Comparison of ENCODE assay signal across 23 cellular contexts in the genomic region with DNA sequence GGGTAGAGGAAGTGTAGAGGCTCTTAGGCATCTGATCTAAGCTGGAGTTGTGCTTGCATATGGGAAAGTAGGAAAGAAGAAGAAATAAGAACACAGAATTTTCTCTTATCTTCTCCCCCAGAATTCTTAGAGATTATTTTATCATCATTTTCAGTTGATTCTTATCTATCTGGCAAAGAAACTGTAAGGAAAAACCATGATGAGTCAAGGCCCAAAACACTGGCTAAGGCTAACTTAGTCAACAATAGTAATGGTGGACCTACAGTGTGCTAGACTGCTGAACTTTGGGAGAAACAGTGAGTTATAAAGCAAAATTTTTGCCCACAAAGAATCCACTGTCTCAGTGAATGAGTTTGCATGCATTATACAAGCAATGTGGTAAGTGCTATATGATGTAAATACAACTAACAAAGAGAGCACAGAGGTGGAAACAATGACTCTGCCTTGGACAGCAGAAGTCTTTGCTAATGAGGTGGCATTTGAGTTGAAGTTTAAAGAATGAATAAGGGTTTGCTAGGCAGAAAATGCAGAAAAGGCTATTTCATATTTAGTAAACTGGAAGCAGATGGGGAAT.
DNase-seq lines count a peak whose midpoint lies in the region; ATAC-seq and TF ChIP-seq lines count a peak whose summit lies in the region.
"Had no signal": no experiment of that assay in that cellular context is flagged by ENCODE, and none has a peak within 500 bp of the region (broad histone marks: within the 10 kb centered on the region; RNA-seq: fewer than 3 reads in every experiment).

No MANE protein-coding gene starts in this region.

- no peak overlapping the region for H3K4me2 ChIP-seq in IMR-90 (ENCODE audit: low read depth, low read length)

- no peaks in the 10 kb centered on the region for H4K20me1 ChIP-seq in IMR-90 (ENCODE audit: insufficient read depth, low read length)

- no peak overlapping the region for H4K8ac ChIP-seq in IMR-90 (ENCODE audit: low read depth in 2 of 2, low read length in 2 of 2)

- BruUV-seq in IMR-90 (replicated peaks; lab: Mats Ljungman, UMichigan) = no TSS peak

- H2BK5ac ChIP-seq in IMR-90 (ENCODE audit: low read depth, low read length, poor library complexity, severe bottlenecking) = no peak overlapping the region

- H3K27me3 ChIP-seq in IMR-90 (ENCODE audit: control insufficient read depth, insufficient read depth, low read length) = no peaks in the 10 kb centered on the region
- H3K27me3 ChIP-seq: SJCRH30 had no signal

- H3K9me3 ChIP-seq in IMR-90 (ENCODE audit: control insufficient read depth, insufficient read depth, low read length) = no peaks in the 10 kb centered on the region
- H3K9me3 ChIP-seq: left lung, psoas muscle, SJCRH30 had no signal

- no peak overlapping the region for H4K5ac ChIP-seq in IMR-90 (ENCODE audit: low read depth, low read length)

- H3K23ac ChIP-seq in IMR-90 (ENCODE audit: low read depth, low read length) = no peak overlapping the region

- H2AK9ac ChIP-seq in IMR-90 (replicated peaks; ENCODE audit: low read depth, low read length, poor library complexity) = no peak overlapping the region

- ATAC-seq in IMR-90 (ENCODE audit: low read depth) (no peak), GM21786 (IDR thresholded peaks at IDR 0.05; ENCODE audit: unreplicated experiment) (no peak)
- ATAC-seq: HCT116, HepG2, left lung, psoas muscle, WTC11 had no signal

- peaks cover 40% of the 10 kb centered on the region for H3K4me1 Mint-ChIP-seq in brain
- H3K4me1 Mint-ChIP-seq: activated CD4-positive, alpha-beta memory T cell treated with anti-CD3 and anti-CD28 coated beads, Interleukin-2, amount 10 ng/mL, durations not matched to agents 7 days and 5 days had no signal

- H3K18ac ChIP-seq in IMR-90 (ENCODE audit: low read depth, low read length) = no peak overlapping the region

- H2BK20ac ChIP-seq in IMR-90 (ENCODE audit: low read depth, low read length) = no peak overlapping the region

- CTCF ChIA-PET in IMR-90 (lab: Yijun Ruan, JAX) = interaction anchor here (1.0 kb wide), 1 partner anchor 17 kb away, joined by 3 read pairs; no protein-coding TSS in a partner anchor

- TF ChIP-seq CTCF in IMR-90 (conservative IDR thresholded peaks at IDR 0.05; ENCODE audit: low read depth, low read length) (no peak), brain (conservative IDR thresholded peaks at IDR 0.05) (no peak)

- H2BK120ac ChIP-seq in IMR-90 (ENCODE audit: low read depth, low read length) = no peak overlapping the region

- H4K91ac ChIP-seq in IMR-90 (ENCODE audit: insufficient read depth, low read depth, low read length) = no peak overlapping the region

- no peak for TF ChIP-seq RAD21 in IMR-90 (IDR thresholded peaks at IDR 0.05; ENCODE audit: low read length)

- no peaks in the 10 kb centered on the region for H3K36me3 ChIP-seq in IMR-90 (ENCODE audit: control insufficient read depth, insufficient read depth, low read length)
- H3K36me3 ChIP-seq: left lung, SJCRH30 had no signal

- H3K27ac Mint-ChIP-seq in brain = peak overlapping the region in 4 of 5 experiments; percentile 8 to 49 (median 40)
- H3K27ac Mint-ChIP-seq: activated CD4-positive, alpha-beta memory T cell treated with anti-CD3 and anti-CD28 coated beads, Interleukin-2, amount 10 ng/mL, durations not matched to agents 7 days and 5 days; activated naive CD4-positive, alpha-beta T cell treated with anti-CD3 and anti-CD28 coated beads, Interleukin-2, amount 50 U/mL, for 72 hours; activated T-cell treated with anti-CD3 and anti-CD28 coated beads, Interleukin-2, amount 50 U/mL, for 24 hours; dendritic cell treated with granulocyte-macrophage colony-stimulating factor and Interleukin-4, amounts not matched to agents 40 ng/mL and 50 ng/mL, for 4 days; WTC11 had no signal

- no peaks in the 10 kb centered on the region for H3K4me1 ChIP-seq in IMR-90 (ENCODE audit: control insufficient read depth, insufficient read depth, low read length)
- H3K4me1 ChIP-seq: psoas muscle, SJCRH30 had no signal

- peaks cover 3% of the 10 kb centered on the region for H3K27me3 Mint-ChIP-seq in brain

- H3K9me1 ChIP-seq in IMR-90 (ENCODE audit: insufficient read depth, low read length) = no peaks in the 10 kb centered on the region

- intact Hi-C loops in IMR-90 (cut with micrococcal nuclease) = no loop called here

- no peak overlapping the region for H3K4me3 ChIP-seq in IMR-90 (ENCODE audit: insufficient read depth, low read depth, low read length)
- H3K4me3 ChIP-seq: left lung, psoas muscle, SJCRH30 had no signal

- H2BK15ac ChIP-seq in IMR-90 (ENCODE audit: low read depth, low read length) = no peak overlapping the region

- peak overlapping the region in 1 of 5 experiments; percentile 3 for H3K4me3 Mint-ChIP-seq in brain
- H3K4me3 Mint-ChIP-seq: activated CD4-positive, alpha-beta memory T cell treated with anti-CD3 and anti-CD28 coated beads, Interleukin-2, amount 10 ng/mL, durations not matched to agents 7 days and 5 days; activated T-cell treated with anti-CD3 and anti-CD28 coated beads, Interleukin-2, amount 50 U/mL, for 24 hours; dendritic cell treated with granulocyte-macrophage colony-stimulating factor and Interleukin-4, amounts not matched to agents 40 ng/mL and 50 ng/mL, for 4 days; WTC11 had no signal

- H2AK5ac ChIP-seq in IMR-90 (ENCODE audit: low read depth, low read length) = no peak overlapping the region

- dilution Hi-C loops in IMR-90 (cut with HindIII; ENCODE audit: low sequenced_read_pairs, unreplicated experiment) = no loop called here

- DNase-seq in Ammon's horn (ENCODE audit: low spot score) (peak; percentile 70), IMR-90 (peak; percentile 12), medulla oblongata (ENCODE audit: extremely low spot score) (peak; percentile 45), NCI-H1436 treated with DMSO at 0.1 percent for 48 hours (lab: John Stamatoyannopoulos, UW) (no peak), middle frontal gyrus (ENCODE audit: extremely low spot score, low spot score) (no peak), iPS-NIHi7 (ENCODE audit: extremely low spot score) (no peak)
- DNase-seq: activated CD4-positive, alpha-beta memory T cell treated with anti-CD3 and anti-CD28 coated beads, Interleukin-2, amount 10 ng/mL, durations not matched to agents 7 days and 5 days; activated T-cell treated with anti-CD3 and anti-CD28 coated beads, Interleukin-2, amount 50 U/mL, for 24 hours; COR-L47; left lung; NCI-H82; psoas muscle; SJCRH30; small intestine; stimulated activated CD4-positive, alpha-beta T cell treated with anti-CD3 and anti-CD28 coated beads, Interleukin-4, amount 100 ng/mL, for 24 hours; T-helper 2 cell had no signal

- no peaks in the 10 kb centered on the region for H3K9me3 Mint-ChIP-seq in brain
- H3K9me3 Mint-ChIP-seq: activated CD4-positive, alpha-beta memory T cell treated with anti-CD3 and anti-CD28 coated beads, Interleukin-2, amount 10 ng/mL, durations not matched to agents 7 days and 5 days; activated naive CD4-positive, alpha-beta T cell treated with anti-CD3 and anti-CD28 coated beads, Interleukin-2, amount 50 U/mL, for 72 hours; activated T-cell treated with anti-CD3 and anti-CD28 coated beads, Interleukin-2, amount 50 U/mL, for 24 hours; dendritic cell treated with granulocyte-macrophage colony-stimulating factor and Interleukin-4, amounts not matched to agents 40 ng/mL and 50 ng/mL, for 4 days had no signal

- no peak overlapping the region for H3K9ac ChIP-seq in IMR-90 (ENCODE audit: low read depth, low read length)

- H3K4ac ChIP-seq in IMR-90 (ENCODE audit: low read depth, low read length) = no peak overlapping the region

- no peak for TF ChIP-seq POLR2A in IMR-90 (IDR thresholded peaks at IDR 0.05; ENCODE audit: low read depth, low read length)

- H3K36me3 Mint-ChIP-seq in brain = no peaks in the 10 kb centered on the region
- H3K36me3 Mint-ChIP-seq: activated naive CD4-positive, alpha-beta T cell treated with anti-CD3 and anti-CD28 coated beads, Interleukin-2, amount 50 U/mL, for 72 hours; WTC11 had no signal

- no peak overlapping the region for H2AFZ ChIP-seq in IMR-90 (replicated peaks; ENCODE audit: low read length, poor library complexity)

- H3K56ac ChIP-seq in IMR-90 (ENCODE audit: extremely low read depth, insufficient read depth, low read length) = no peak overlapping the region

- POLR2A ChIA-PET in IMR-90 (lab: Charles Lee; ENCODE audit: unreplicated experiment) = no interaction called here

- H3K79me1 ChIP-seq in IMR-90 (ENCODE audit: low read depth in 1 of 2, low read length in 2 of 2) = no peaks in the 10 kb centered on the region

- H3K14ac ChIP-seq in IMR-90 (replicated peaks; ENCODE audit: low read depth, low read length) = no peak overlapping the region

- H3K27ac ChIP-seq in IMR-90 (ENCODE audit: insufficient read depth, low read length) = no peak overlapping the region
- H3K27ac ChIP-seq: left lung, psoas muscle, SJCRH30 had no signal

- in situ Hi-C loops in IMR-90 (cut with MboI; ENCODE audit: low sequenced_read_pairs) = no loop called here

TF ChIP-seq in IMR-90, 13 proteins besides CTCF, POLR2A, EP300 and RAD21 (continues in another document):
- TF ChIP-seq SMC3 (IDR thresholded peaks at IDR 0.05; ENCODE audit: low read depth, low read length) (no peak), RFX5 (IDR thresholded peaks at IDR 0.05; ENCODE audit: low read depth, low read length) (no peak), FOS (IDR thresholded peaks at IDR 0.05; ENCODE audit: low read depth, low read length) (no peak), MAZ (IDR thresholded peaks at IDR 0.05; ENCODE audit: borderline replicate concordance, low read depth, low read length) (no peak), RCOR1 (IDR thresholded peaks at IDR 0.05; ENCODE audit: insufficient replicate concordance, low read length) (no peak), MXI1 (IDR thresholded peaks at IDR 0.05; ENCODE audit: borderline replicate concordance, low read depth, low read length) (no peak)
- TF ChIP-seq, protein P1, sequence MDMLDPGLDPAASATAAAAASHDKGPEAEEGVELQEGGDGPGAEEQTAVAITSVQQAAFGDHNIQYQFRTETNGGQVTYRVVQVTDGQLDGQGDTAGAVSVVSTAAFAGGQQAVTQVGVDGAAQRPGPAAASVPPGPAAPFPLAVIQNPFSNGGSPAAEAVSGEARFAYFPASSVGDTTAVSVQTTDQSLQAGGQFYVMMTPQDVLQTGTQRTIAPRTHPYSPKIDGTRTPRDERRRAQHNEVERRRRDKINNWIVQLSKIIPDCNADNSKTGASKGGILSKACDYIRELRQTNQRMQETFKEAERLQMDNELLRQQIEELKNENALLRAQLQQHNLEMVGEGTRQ (IDR thresholded peaks at IDR 0.05; ENCODE audit: low read depth, low read length) = no peak
- TF ChIP-seq, protein P2, sequence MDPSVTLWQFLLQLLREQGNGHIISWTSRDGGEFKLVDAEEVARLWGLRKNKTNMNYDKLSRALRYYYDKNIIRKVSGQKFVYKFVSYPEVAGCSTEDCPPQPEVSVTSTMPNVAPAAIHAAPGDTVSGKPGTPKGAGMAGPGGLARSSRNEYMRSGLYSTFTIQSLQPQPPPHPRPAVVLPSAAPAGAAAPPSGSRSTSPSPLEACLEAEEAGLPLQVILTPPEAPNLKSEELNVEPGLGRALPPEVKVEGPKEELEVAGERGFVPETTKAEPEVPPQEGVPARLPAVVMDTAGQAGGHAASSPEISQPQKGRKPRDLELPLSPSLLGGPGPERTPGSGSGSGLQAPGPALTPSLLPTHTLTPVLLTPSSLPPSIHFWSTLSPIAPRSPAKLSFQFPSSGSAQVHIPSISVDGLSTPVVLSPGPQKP (IDR thresholded peaks at IDR 0.05; ENCODE audit: borderline replicate concordance, low read depth, low read length) = no peak

Comparison
In these comparisons a context has a peak if more than half of its experiments do, and no peak if none do; other contexts are left out.
1. DNase-seq: peak in Ammon's horn (single experiment), IMR-90 (single experiment) and medulla oblongata (single experiment); none in NCI-H1436 treated with DMSO at 0.1 percent for 48 hours (single experiment), middle frontal gyrus (single experiment) and iPS-NIHi7 (single experiment).